In genomic region chr12:117155278-117156060, GRCh38 we compare ENCODE assay signal across 7 cellular contexts. TPM values are rescaled to one million over a fixed set of nuclear protein-coding genes. Genes with fewer than 3 reads are reported as not detected.
DNase-seq lines count a peak whose midpoint lies in the region; ATAC-seq and TF ChIP-seq lines count a peak whose summit lies in the region.

No MANE protein-coding gene starts in this region.

- H3K9me3 Mint-ChIP-seq in endothelial cell (ENCODE audit: unreplicated experiment) (no peaks in the 10 kb centered on the region), neural crest cell (no peaks in the 10 kb centered on the region)

- H3K36me3 Mint-ChIP-seq in endothelial cell (ENCODE audit: low read depth, unreplicated experiment) (peaks cover 53% of the 10 kb centered on the region), neural crest cell (ENCODE audit: low read depth) (peaks cover 21% of the 10 kb centered on the region)

- H3K27me3 ChIP-seq in thoracic aorta (replicated peaks; ENCODE audit: insufficient read depth): no peaks in the 10 kb centered on the region

- H3K4me1 Mint-ChIP-seq in endothelial cell (ENCODE audit: unreplicated experiment): peaks cover 8% of the 10 kb centered on the region
- H3K4me1 Mint-ChIP-seq in neural crest cell: peaks cover 9% of the 10 kb centered on the region

- DNase-seq in NCI-H510A (lab: John Stamatoyannopoulos, UW) (peak; percentile 95), endothelial cell (ENCODE audit: low spot score) (peak; percentile 85), neural crest cell (ENCODE audit: low read depth, low spot score) (peak; percentile 38), thoracic aorta (ENCODE audit: low spot score) (no peak)
- peak; percentile 87 for DNase-seq in activated CD8-positive, alpha-beta memory T cell treated with anti-CD3 and anti-CD28 coated beads for 24 hours

- H3K27ac Mint-ChIP-seq in endothelial cell (ENCODE audit: unreplicated experiment) (no peak overlapping the region), neural crest cell (ENCODE audit: unreplicated experiment) (no peak overlapping the region)

- no peaks in the 10 kb centered on the region for H3K27me3 Mint-ChIP-seq in endothelial cell (ENCODE audit: unreplicated experiment)
- no peaks in the 10 kb centered on the region for H3K27me3 Mint-ChIP-seq in neural crest cell (ENCODE audit: low read depth)

- H3K36me3 ChIP-seq in thoracic aorta: peaks cover 48% of the 10 kb centered on the region

- H3K27ac ChIP-seq in thoracic aorta: no peak overlapping the region

- no peak overlapping the region for H3K4me3 ChIP-seq in thoracic aorta

- ATAC-seq in GM18502 (IDR thresholded peaks at IDR 0.05; ENCODE audit: poor library complexity, unreplicated experiment): peak; percentile 88
- ATAC-seq in HG03066 (IDR thresholded peaks at IDR 0.05; ENCODE audit: low read depth, unreplicated experiment): peak; percentile 70
- no peak for ATAC-seq in thoracic aorta (ENCODE audit: insufficient number of reproducible peaks, low FRiP score, low read depth)

- TF ChIP-seq CTCF in endothelial cell (IDR thresholded peaks at IDR 0.05; ENCODE audit: unreplicated experiment) (peak; percentile 93), neural crest cell (conservative IDR thresholded peaks at IDR 0.05) (peak; percentile 76), thoracic aorta (IDR thresholded peaks at IDR 0.05) (peak; percentile 63)

- H3K4me3 Mint-ChIP-seq in endothelial cell (ENCODE audit: unreplicated experiment) (no peak overlapping the region), neural crest cell (no peak overlapping the region)

- peaks cover 0 to 4% of the 10 kb centered on the region in 2 donors for H3K4me1 ChIP-seq in thoracic aorta (ENCODE audit: control insufficient read depth in 1 of 2, low read depth in 2 of 2)

- H3K9me3 ChIP-seq in thoracic aorta: no peaks in the 10 kb centered on the region

RNA-seq across cellular contexts. Expression of gene FBXO21, which starts 34.8 kb away (rescaled TPM):
- total RNA-seq in endothelial cell (ENCODE audit: unreplicated experiment) (44.7 TPM), neural crest cell (60.3 and 69.2 TPM in 2 replicates), thoracic aorta (10 to 100 TPM; 48.9 to 97.5 TPM)

RNA-seq across cellular contexts. Expression of gene TESC, which starts 56.3 kb away (rescaled TPM):
- total RNA-seq in endothelial cell (ENCODE audit: unreplicated experiment) (3.9 TPM), neural crest cell (0.65 and 0.93 TPM in 2 replicates), thoracic aorta (10 to 100 TPM in 1 of 2 donors, 1 to 10 TPM in 1; 5.6 to 13.1 TPM)
